ENCODE assay signal across 18 cellular contexts in genomic region chr3:181056276-181056675, GRCh38.
DNase-seq lines count a peak whose midpoint lies in the region; ATAC-seq and TF ChIP-seq lines count a peak whose summit lies in the region.
"Had no signal": no experiment of that assay in that cellular context is flagged by ENCODE, and none has a peak within 500 bp of the region (broad histone marks: within the 10 kb centered on the region; RNA-seq: fewer than 3 reads in every experiment).

No MANE protein-coding gene starts in this region.

- no peaks in the 10 kb centered on the region for H3K79me2 ChIP-seq in mammary epithelial cell (ENCODE audit: insufficient read depth, low read length)

- no peaks in the 10 kb centered on the region for H3K9me3 Mint-ChIP-seq in nephron progenitor cell
- H3K9me3 Mint-ChIP-seq: GM23338 had no signal

- H3K27ac ChIP-seq in mammary epithelial cell (ENCODE audit: insufficient read depth, low read depth, low read length): no peak overlapping the region

- H3K4me3 Mint-ChIP-seq in nephron progenitor cell: no peak overlapping the region
- H3K4me3 Mint-ChIP-seq: B cell, GM23338, IgD-negative memory B cell had no signal

- TF ChIP-seq CTCF in mammary epithelial cell (conservative IDR thresholded peaks at IDR 0.05 in 1 of 2, IDR thresholded peaks at IDR 0.05 in 1 of 2; ENCODE audit: extremely low read depth in 1 of 2, insufficient read depth in 1 of 2, low read depth in 1 of 2, low read length in 2 of 2) (no peak), nephron progenitor cell (IDR thresholded peaks at IDR 0.05) (no peak)

- intact Hi-C loops in mammary epithelial cell (cut with micrococcal nuclease): no loop called here

- no peaks in the 10 kb centered on the region for H3K9me3 ChIP-seq in mammary epithelial cell (replicated peaks; ENCODE audit: insufficient read depth, low read length)

- H3K4me1 Mint-ChIP-seq in nephron progenitor cell: no peaks in the 10 kb centered on the region
- H3K4me1 Mint-ChIP-seq: B cell had no signal

- in situ Hi-C loops in mammary epithelial cell (cut with MboI; ENCODE audit: low sequenced_read_pairs in 2 of 2): no loop called here

- H3K27me3 ChIP-seq in mammary epithelial cell (ENCODE audit: insufficient read depth, low read length): peaks cover 7% of the 10 kb centered on the region

- DNase-seq in NCI-H2107 treated with DMSO at 0.1 percent for 48 hours (lab: John Stamatoyannopoulos, UW; ENCODE audit: unreplicated experiment) (peak; percentile 78), NCI-H2107 (lab: John Stamatoyannopoulos, UW) (no peak), NCI-H2081 (lab: John Stamatoyannopoulos, UW) (peak; percentile 81 to 89), NCI-H774 (lab: John Stamatoyannopoulos, UW) (peak; percentile 11), mammary epithelial cell (no peak), nephron progenitor cell (no peak)
- DNase-seq: 8988T, Karpas-422, NCI-H1930, NCI-H345, NCI-H524 treated with DMSO at 0.1 percent for 48 hours, Right ventricle myocardium superior had no signal

- CTCF ChIA-PET in mammary epithelial cell (lab: Charles Lee; ENCODE audit: low non-redundant PET): no interaction called here

- no peaks in the 10 kb centered on the region for H3K4me1 ChIP-seq in mammary epithelial cell (ENCODE audit: insufficient read depth, low read length)

- no TSS peak for BruUV-seq in mammary epithelial cell (replicated peaks; lab: Mats Ljungman, UMichigan)

- WGBS in mammary epithelial cell (ENCODE audit: low coverage, missing lambda C conversion rate): 21% methylated on average over 3 of the region's 3 CpGs

- dilution Hi-C loops in mammary epithelial cell (cut with HindIII; ENCODE audit: low sequenced_read_pairs): no loop called here

- H3K27me3 Mint-ChIP-seq in nephron progenitor cell (ENCODE audit: low read depth, poor library complexity): no peaks in the 10 kb centered on the region

- no peaks in the 10 kb centered on the region for H3K36me3 Mint-ChIP-seq in nephron progenitor cell (ENCODE audit: low read depth)

- ATAC-seq in GM19395 (IDR thresholded peaks at IDR 0.05; ENCODE audit: unreplicated experiment) (no peak), HG02798 (IDR thresholded peaks at IDR 0.05; ENCODE audit: poor library complexity, unreplicated experiment) (no peak)
- ATAC-seq: GM12878, GM23338 had no signal

- no peak overlapping the region for H3K4me3 ChIP-seq in mammary epithelial cell (replicated peaks in 1 of 3; ENCODE audit: insufficient read depth in 1 of 3, low read depth in 2 of 3, low read length in 3 of 3)
- H3K4me3 ChIP-seq: GM12878, GM23338 had no signal

- no peaks in the 10 kb centered on the region for H4K20me1 ChIP-seq in mammary epithelial cell (ENCODE audit: insufficient read depth, low read length)

- H3K9ac ChIP-seq in mammary epithelial cell (ENCODE audit: insufficient read depth, low read length): no peak overlapping the region

- H3K27ac Mint-ChIP-seq in nephron progenitor cell: no peak overlapping the region
- H3K27ac Mint-ChIP-seq: B cell, GM23338, IgD-negative memory B cell had no signal

- no peak overlapping the region for H3K4me2 ChIP-seq in mammary epithelial cell (ENCODE audit: insufficient read depth, low read depth, low read length)
- H3K4me2 ChIP-seq: GM23338 had no signal

- no peak overlapping the region for H2AFZ ChIP-seq in mammary epithelial cell (ENCODE audit: low read depth, low read length)
- H2AFZ ChIP-seq: GM23338 had no signal

- H3K36me3 ChIP-seq in mammary epithelial cell (ENCODE audit: insufficient read depth, low read length): no peaks in the 10 kb centered on the region

Comparison
In these comparisons a context has a peak if more than half of its experiments do, and no peak if none do; other contexts are left out.
1. DNase-seq: peak in NCI-H2107 treated with DMSO at 0.1 percent for 48 hours (single experiment), NCI-H2081 (2 of 2) and NCI-H774 (single experiment); none in NCI-H2107 (single experiment), mammary epithelial cell (single experiment) and nephron progenitor cell (single experiment).